25 cellular contexts compared by ENCODE assay signal in genomic region chr14:77861201-77861600, GRCh38.
"Had no signal": no experiment of that assay in that cellular context is flagged by ENCODE, and none has a peak within 500 bp of the region (broad histone marks: within the 10 kb centered on the region; RNA-seq: fewer than 3 reads in every experiment).

No MANE protein-coding gene starts in this region.

- H3K36me3 Mint-ChIP-seq: natural killer cell treated with Interleukin-12 subunit alpha and Interleukin-12 subunit beta and Interleukin-15 and Interleukin-18, amount 100 ng/mL, for 72 hours had no signal

- H3K9me3 ChIP-seq: mucosa of descending colon, psoas muscle, right atrium auricular region, right lobe of liver, stomach, testis, thyroid gland, transverse colon, upper lobe of left lung had no signal

- H3K27me3 Mint-ChIP-seq: naive thymus-derived CD4-positive, alpha-beta T cell; natural killer cell treated with Interleukin-12 subunit alpha and Interleukin-12 subunit beta and Interleukin-15 and Interleukin-18, amount 100 ng/mL, for 72 hours; stimulated activated naive B cell treated with anti-CD40 and anti-IgM and Interleukin-4, amounts not matched to agents 10 μg/mL and 1 μg/mL and 100 μg/mL, for 72 hours had no signal

- H3K27ac Mint-ChIP-seq: mesothelial cell of epicardium; natural killer cell treated with Interleukin-12 subunit alpha and Interleukin-12 subunit beta and Interleukin-15 and Interleukin-18, amount 100 ng/mL, for 72 hours; stimulated activated naive B cell treated with anti-CD40 and anti-IgM and Interleukin-4, amounts not matched to agents 10 μg/mL and 1 μg/mL and 100 μg/mL, for 72 hours had no signal

- H3K36me3 ChIP-seq: right atrium auricular region, right lobe of liver, thyroid gland, transverse colon, upper lobe of left lung had no signal

- H3K9me3 Mint-ChIP-seq: natural killer cell treated with Interleukin-12 subunit alpha and Interleukin-12 subunit beta and Interleukin-15 and Interleukin-18, amount 100 ng/mL, for 72 hours had no signal

- H3K4me1 Mint-ChIP-seq: stimulated activated naive B cell treated with anti-CD40 and anti-IgM and Interleukin-4, amounts not matched to agents 10 μg/mL and 1 μg/mL and 100 μg/mL, for 72 hours had no signal

- H3K27ac ChIP-seq: left ventricle myocardium inferior, parathyroid adenoma, psoas muscle, right atrium auricular region, right lobe of liver, skin epidermis, stomach, testis, transverse colon, upper lobe of left lung had no signal

- H3K4me3 ChIP-seq: left ventricle myocardium inferior, lung, mucosa of descending colon, psoas muscle, right atrium auricular region, right lobe of liver, skin epidermis, stomach, testis, thyroid gland, transverse colon, upper lobe of left lung had no signal

- H3K4me3 Mint-ChIP-seq: mesothelial cell of epicardium; naive thymus-derived CD4-positive, alpha-beta T cell; natural killer cell treated with Interleukin-12 subunit alpha and Interleukin-12 subunit beta and Interleukin-15 and Interleukin-18, amount 100 ng/mL, for 72 hours; stimulated activated naive B cell treated with anti-CD40 and anti-IgM and Interleukin-4, amounts not matched to agents 10 μg/mL and 1 μg/mL and 100 μg/mL, for 72 hours had no signal

- DNase-seq: hippocampal formation; islet precursor cell; left ventricle myocardium inferior; mesendoderm; mucosa of descending colon; naive thymus-derived CD4-positive, alpha-beta T cell; right lobe of liver; stimulated activated CD4-positive, alpha-beta T cell treated with anti-CD3 and anti-CD28 coated beads, Interleukin-12 subunit alpha, Interleukin-12 subunit beta, amount 100 ng/mL, for 4 hours; stimulated activated CD4-positive, alpha-beta T cell treated with anti-CD3 and anti-CD28 coated beads, Interleukin-15, amount 100 ng/mL, for 24 hours; stimulated activated CD4-positive, alpha-beta T cell treated with anti-CD3 and anti-CD28 coated beads, Interleukin-2, amount 100 ng/mL, for 24 hours; stimulated activated CD4-positive, alpha-beta T cell treated with anti-CD3 and anti-CD28 coated beads, Interleukin-4, amount 100 ng/mL, for 1 hour; stimulated activated naive B cell treated with anti-CD40 and anti-IgM and Interleukin-4, amounts not matched to agents 10 μg/mL and 1 μg/mL and 100 μg/mL, for 72 hours; stimulated activated naive CD8-positive, alpha-beta T cell treated with anti-CD3 and anti-CD28 coated beads, Interleukin-15, Interleukin-2, amounts not matched to agents 100 U/mL and 50 U/mL, for 24 hours; stomach; testis; transverse colon; upper lobe of left lung had no signal

- H2AFZ ChIP-seq: parathyroid adenoma had no signal

- H3K27me3 ChIP-seq: right atrium auricular region, right lobe of liver, stomach, testis, thyroid gland, transverse colon, upper lobe of left lung had no signal

- H3K4me1 ChIP-seq: parathyroid adenoma, psoas muscle, right atrium auricular region, right lobe of liver, testis, transverse colon, upper lobe of left lung had no signal

- ATAC-seq: mucosa of descending colon; naive thymus-derived CD4-positive, alpha-beta T cell; natural killer cell treated with Interleukin-12 subunit alpha and Interleukin-12 subunit beta and Interleukin-15 and Interleukin-18, amount 100 ng/mL, for 72 hours; psoas muscle; stimulated activated naive B cell treated with anti-CD40 and anti-IgM and Interleukin-4, amounts not matched to agents 10 μg/mL and 1 μg/mL and 100 μg/mL, for 72 hours; stimulated activated naive CD8-positive, alpha-beta T cell treated with anti-CD3 and anti-CD28 coated beads, Interleukin-15, Interleukin-2, amounts not matched to agents 100 U/mL and 50 U/mL, for 24 hours had no signal

- H3K9ac ChIP-seq: parathyroid adenoma had no signal
